ENCODE assay signal across 7 cellular contexts in the genomic region with DNA sequence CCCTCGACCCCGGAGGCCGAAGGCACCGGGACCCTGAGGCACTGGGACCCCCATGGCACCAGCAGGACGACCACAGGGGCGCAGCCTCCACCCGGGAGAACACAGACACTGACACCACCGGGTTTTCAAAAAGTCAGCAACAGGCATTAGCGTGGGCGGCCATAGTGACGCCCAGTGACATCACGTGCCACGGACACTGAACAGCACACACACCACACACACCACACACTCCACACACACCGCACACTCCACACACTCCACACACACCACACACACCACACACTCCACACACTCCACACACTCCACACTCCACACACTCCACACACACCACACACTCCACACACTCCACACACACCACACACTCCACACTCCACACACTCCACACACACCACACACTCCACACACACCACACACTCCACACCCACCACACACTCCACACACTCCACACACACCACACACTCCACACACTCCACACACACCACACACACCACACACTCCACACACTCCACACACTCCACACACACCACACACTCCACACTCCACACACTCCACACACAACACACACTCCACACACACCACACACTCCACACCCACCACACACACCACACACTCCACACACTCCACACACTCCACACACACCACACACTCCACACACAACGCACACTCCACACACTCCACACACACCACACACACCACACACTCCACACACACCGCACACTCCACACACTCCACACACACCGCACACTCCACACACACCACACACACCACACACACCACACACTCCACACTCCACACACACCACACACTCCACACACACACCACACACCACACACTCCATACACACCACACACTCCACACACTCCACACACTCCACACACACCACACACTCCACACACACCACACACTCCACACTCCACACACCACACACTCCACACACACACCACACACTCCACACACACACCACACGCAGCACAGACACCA.
DNase-seq lines count a peak whose midpoint lies in the region; ATAC-seq, FAIRE-seq and TF ChIP-seq lines count a peak whose summit lies in the region.
"Not testable (repeated sequence)": the region's sequence is repeated elsewhere in the genome, so short reads cannot be mapped to it uniquely, and the experiment has no call there.

No MANE protein-coding gene starts in this region.

- H3K4me3 ChIP-seq in SJCRH30, GM12878: not testable (repeated sequence)
- peak overlapping the region in 1 of 8 donors; percentile 35 for H3K4me3 ChIP-seq in spleen

- not testable (repeated sequence) for H3K9ac ChIP-seq in GM12878 (ENCODE audit: control insufficient read depth, insufficient read depth, low read length)

- H2AFZ ChIP-seq in GM12878 (ENCODE audit: control insufficient read depth, low read depth, low read length): not testable (repeated sequence)

- CTCF ChIA-PET in GM12878 (lab: Yijun Ruan, JAX): not testable (repeated sequence)

- POLR2A ChIA-PET in GM12878 (lab: Charles Lee): not testable (repeated sequence)

- in situ Hi-C loops in GM12878 (cut with MboI): not testable (repeated sequence)

- not testable (repeated sequence) for H3K27me3 ChIP-seq in SJCRH30; GM12878 (replicated peaks in 1 of 2; ENCODE audit: control insufficient read depth in 2 of 2, insufficient read depth in 2 of 2, low read length in 1 of 2); spleen (replicated peaks in 1 of 7)

- SMC1A ChIA-PET in GM12878 (lab: Charles Lee; ENCODE audit: uncharacterized antibody, unreplicated experiment): not testable (repeated sequence)

- H3K4me2 ChIP-seq in GM12878 (ENCODE audit: control insufficient read depth, insufficient read depth): peak overlapping the region; percentile 30; the same call in 1 of the 2 replicates

- H3K36me3 ChIP-seq in SJCRH30; GM12878 (ENCODE audit: control insufficient read depth in 2 of 2, insufficient read depth in 2 of 2, low read length in 1 of 2); spleen: not testable (repeated sequence)

- H3K79me2 ChIP-seq in GM12878 (ENCODE audit: control insufficient read depth, insufficient read depth, low read length): not testable (repeated sequence)

- TF ChIP-seq POLR2A in GM12878 (IDR thresholded peaks at IDR 0.05; ENCODE audit: low read depth, low read length); spleen (IDR thresholded peaks at IDR 0.05): not testable (repeated sequence)

- 24% methylated on average over 14 of the region's 18 CpGs for WGBS in GM12878 (ENCODE audit: insufficient coverage, insufficient replicate concordance, low lambda C conversion rate, missing lambda C conversion rate)
- 28 to 42% (median 40%) methylated on average over 7 to 14 of the region's 18 CpGs for WGBS in spleen, 5 donors

- H3K9me3 ChIP-seq in SJCRH30 (replicated peaks); GM12878 (replicated peaks; ENCODE audit: control insufficient read depth, insufficient read depth, low read length); spleen: not testable (repeated sequence)

- BruUV-seq in GM12878 (replicated peaks; lab: Mats Ljungman, UMichigan): not testable (repeated sequence)

- not testable (repeated sequence) for FAIRE-seq in GM12878 (lab: Jason Lieb, UNC)

- intact Hi-C loops in GM12878 (cut with micrococcal nuclease; ENCODE audit: unreplicated experiment); spleen (cut with DNase I; ENCODE audit: low total_unique reads): not testable (repeated sequence)

- TF ChIP-seq RAD21 in GM12878 (IDR thresholded peaks at IDR 0.05; ENCODE audit: insufficient read depth, low read depth, low read length): not testable (repeated sequence)

- not testable (repeated sequence) for H4K20me1 ChIP-seq in GM12878 (ENCODE audit: control insufficient read depth, insufficient read depth)

- not testable (repeated sequence) for H3K4me1 ChIP-seq in SJCRH30; GM12878 (ENCODE audit: control insufficient read depth, insufficient read depth, low read length); spleen

- peak; percentile 65 for ATAC-seq in GM12878

- H3K27ac ChIP-seq in SJCRH30; GM12878 (ENCODE audit: control insufficient read depth, insufficient read depth): not testable (repeated sequence)
- peak overlapping the region in 1 of 8 donors; percentile 31 for H3K27ac ChIP-seq in spleen

- not testable (repeated sequence) for TF ChIP-seq EP300 in GM12878 (IDR thresholded peaks at IDR 0.05; ENCODE audit: borderline replicate concordance in 1 of 2, control insufficient read depth in 1 of 2, low read depth in 2 of 2, low read length in 2 of 2)

- DNase-seq in HCEC 1CT (peak; percentile 0), SJCRH30 (peak; percentile 9 to 22), foreskin melanocyte (peak; percentile 7), medulla oblongata (ENCODE audit: extremely low spot score) (peak; percentile 1), spleen (peak; percentile 49)
- DNase-seq in activated CD8-positive, alpha-beta memory T cell treated with anti-CD3 and anti-CD28 coated beads, Interleukin-2, amount 50 U/mL, for 48 hours: peak; percentile 53
- not testable (repeated sequence) for DNase-seq in GM12878 (ENCODE audit: low read depth, low spot score)

- not testable (repeated sequence) for TF ChIP-seq CTCF in GM12878 (IDR thresholded peaks at IDR 0.05 in 2 of 3, conservative IDR thresholded peaks at IDR 0.05 in 1 of 3; ENCODE audit: control insufficient read depth in 2 of 3, extremely low read depth in 1 of 3, insufficient read depth in 1 of 3, low read depth in 3 of 3, low read length in 3 of 3); spleen (IDR thresholded peaks at IDR 0.05 in 8 of 11, conservative IDR thresholded peaks at IDR 0.05 in 3 of 11)

- RAD21 ChIA-PET in GM12878 (lab: Charles Lee; ENCODE audit: unreplicated experiment): not testable (repeated sequence)

TF ChIP-seq in GM12878, 131 proteins besides CTCF, POLR2A, EP300 and RAD21:
- peak; percentile 77 for TF ChIP-seq ATF7 (IDR thresholded peaks at IDR 0.05; ENCODE audit: low read depth)
- peak; percentile 42; the same call in 1 of the 2 replicates for TF ChIP-seq MTA2 (IDR thresholded peaks at IDR 0.05; ENCODE audit: low read depth)
- TF ChIP-seq IKZF2 (IDR thresholded peaks at IDR 0.05): peak in 1 of 2 experiments; percentile 27; a peak in 1 of 4 replicates
- TF ChIP-seq, protein P1, sequence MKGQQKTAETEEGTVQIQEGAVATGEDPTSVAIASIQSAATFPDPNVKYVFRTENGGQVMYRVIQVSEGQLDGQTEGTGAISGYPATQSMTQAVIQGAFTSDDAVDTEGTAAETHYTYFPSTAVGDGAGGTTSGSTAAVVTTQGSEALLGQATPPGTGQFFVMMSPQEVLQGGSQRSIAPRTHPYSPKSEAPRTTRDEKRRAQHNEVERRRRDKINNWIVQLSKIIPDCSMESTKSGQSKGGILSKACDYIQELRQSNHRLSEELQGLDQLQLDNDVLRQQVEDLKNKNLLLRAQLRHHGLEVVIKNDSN (IDR thresholded peaks at IDR 0.05; ENCODE audit: borderline replicate concordance, extremely low read length, insufficient read depth, low read depth, low read length): peak; percentile 20
- 0 out of 2 replicates have a peak, but pooled peaks have one; percentile 52 for TF ChIP-seq CREM (IDR thresholded peaks at IDR 0.05; ENCODE audit: low read depth)
- TF ChIP-seq MEF2B (IDR thresholded peaks at IDR 0.05; ENCODE audit: partially characterized antibody, poor library complexity, severe bottlenecking): peak; percentile 12
- TF ChIP-seq, protein P2, sequence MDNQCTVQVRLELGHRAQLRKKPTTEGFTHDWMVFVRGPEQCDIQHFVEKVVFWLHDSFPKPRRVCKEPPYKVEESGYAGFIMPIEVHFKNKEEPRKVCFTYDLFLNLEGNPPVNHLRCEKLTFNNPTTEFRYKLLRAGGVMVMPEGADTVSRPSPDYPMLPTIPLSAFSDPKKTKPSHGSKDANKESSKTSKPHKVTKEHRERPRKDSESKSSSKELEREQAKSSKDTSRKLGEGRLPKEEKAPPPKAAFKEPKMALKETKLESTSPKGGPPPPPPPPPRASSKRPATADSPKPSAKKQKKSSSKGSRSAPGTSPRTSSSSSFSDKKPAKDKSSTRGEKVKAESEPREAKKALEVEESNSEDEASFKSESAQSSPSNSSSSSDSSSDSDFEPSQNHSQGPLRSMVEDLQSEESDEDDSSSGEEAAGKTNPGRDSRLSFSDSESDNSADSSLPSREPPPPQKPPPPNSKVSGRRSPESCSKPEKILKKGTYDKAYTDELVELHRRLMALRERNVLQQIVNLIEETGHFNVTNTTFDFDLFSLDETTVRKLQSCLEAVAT (IDR thresholded peaks at IDR 0.05): 0 out of 2 replicates have a peak, but pooled peaks have one; percentile 61
- TF ChIP-seq, protein P3, sequence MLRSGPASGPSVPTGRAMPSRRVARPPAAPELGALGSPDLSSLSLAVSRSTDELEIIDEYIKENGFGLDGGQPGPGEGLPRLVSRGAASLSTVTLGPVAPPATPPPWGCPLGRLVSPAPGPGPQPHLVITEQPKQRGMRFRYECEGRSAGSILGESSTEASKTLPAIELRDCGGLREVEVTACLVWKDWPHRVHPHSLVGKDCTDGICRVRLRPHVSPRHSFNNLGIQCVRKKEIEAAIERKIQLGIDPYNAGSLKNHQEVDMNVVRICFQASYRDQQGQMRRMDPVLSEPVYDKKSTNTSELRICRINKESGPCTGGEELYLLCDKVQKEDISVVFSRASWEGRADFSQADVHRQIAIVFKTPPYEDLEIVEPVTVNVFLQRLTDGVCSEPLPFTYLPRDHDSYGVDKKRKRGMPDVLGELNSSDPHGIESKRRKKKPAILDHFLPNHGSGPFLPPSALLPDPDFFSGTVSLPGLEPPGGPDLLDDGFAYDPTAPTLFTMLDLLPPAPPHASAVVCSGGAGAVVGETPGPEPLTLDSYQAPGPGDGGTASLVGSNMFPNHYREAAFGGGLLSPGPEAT (IDR thresholded peaks at IDR 0.05; ENCODE audit: low read depth): 0 out of 2 replicates have a peak, but pooled peaks have one; percentile 36
- TF ChIP-seq EGR1 (IDR thresholded peaks at IDR 0.05; ENCODE audit: borderline replicate concordance in 1 of 2, low read depth in 2 of 2, low read length in 2 of 2): peak in 1 of 2 experiments; percentile 85; a peak in 2 of 3 replicates
- TF ChIP-seq NBN (IDR thresholded peaks at IDR 0.05): peak; percentile 88
- TF ChIP-seq BHLHE40 (IDR thresholded peaks at IDR 0.05; ENCODE audit: borderline replicate concordance in 1 of 2, low read depth in 2 of 2, low read length in 1 of 2): peak; percentile 38 to 95; a peak in 2 of 4 replicates
- TF ChIP-seq RAD51 (IDR thresholded peaks at IDR 0.05): peak; percentile 83
- peak; percentile 57; the same call in 1 of the 2 replicates for TF ChIP-seq CHD4 (IDR thresholded peaks at IDR 0.05)
- peak; percentile 49; the same call in 1 of the 2 replicates for TF ChIP-seq CREB1 (IDR thresholded peaks at IDR 0.05; ENCODE audit: low read depth)
